ENCODE assay signal across 25 cellular contexts in the genomic region with DNA sequence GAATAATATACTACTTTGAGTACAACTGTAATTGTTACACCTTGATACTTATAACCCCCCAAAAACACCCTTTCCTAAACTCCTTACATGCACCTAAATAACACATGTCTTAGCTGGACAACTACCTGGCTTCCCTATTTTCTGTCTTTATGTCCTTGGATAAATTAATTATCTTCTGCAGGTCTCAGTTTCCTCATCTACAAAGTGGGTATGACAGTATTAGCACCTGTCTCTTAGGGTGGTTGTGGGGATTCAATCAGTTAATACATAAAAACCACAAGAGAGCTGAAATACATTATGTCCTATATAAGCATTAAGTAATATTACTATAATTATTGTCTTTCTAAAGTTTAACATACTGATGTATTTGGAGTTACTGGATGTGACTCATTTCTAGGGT. TPM values are rescaled to one million over a fixed set of nuclear protein-coding genes. Genes with fewer than 3 reads are reported as not detected.
"Had no signal": no experiment of that assay in that cellular context is flagged by ENCODE, and none has a peak within 500 bp of the region (broad histone marks: within the 10 kb centered on the region; RNA-seq: fewer than 3 reads in every experiment).

No MANE protein-coding gene starts in this region.

- H3K27me3 ChIP-seq: neural progenitor cell, thyroid gland, vagina had no signal

- H3K36me3 Mint-ChIP-seq: memory B cell, naive B cell, neural progenitor cell had no signal

- H3K4me1 Mint-ChIP-seq: memory B cell; naive B cell; stimulated activated naive CD8-positive, alpha-beta T cell treated with anti-CD3 and anti-CD28 coated beads, Interleukin-15, amount 100 ng/mL, for 72 hours had no signal

- H3K9me3 Mint-ChIP-seq: effector memory CD8-positive, alpha-beta T cell; memory B cell; neural progenitor cell; stimulated activated naive CD8-positive, alpha-beta T cell treated with anti-CD3 and anti-CD28 coated beads, Interleukin-15, amount 100 ng/mL, for 72 hours had no signal

- H3K9me3 ChIP-seq: psoas muscle, vagina had no signal

- H3K4me2 ChIP-seq: neural progenitor cell, smooth muscle cell had no signal

- H3K36me3 ChIP-seq: thyroid gland, vagina had no signal

- DNase-seq: cortex of kidney; effector memory CD8-positive, alpha-beta T cell; erythroblast; head of caudate nucleus; left ventricle myocardium superior; naive B cell; right cardiac atrium; stimulated activated CD4-positive, alpha-beta T cell treated with anti-CD3 and anti-CD28 coated beads, Interleukin-12 subunit alpha, Interleukin-12 subunit beta, amount 100 ng/mL, for 4 hours; stimulated activated CD4-positive, alpha-beta T cell treated with anti-CD3 and anti-CD28 coated beads, Interleukin-1b, Interleukin-23, amount 100 ng/mL, for 48 hours; stimulated activated CD4-positive, alpha-beta T cell treated with anti-CD3 and anti-CD28 coated beads, Interleukin-4, amount 100 ng/mL, for 1 hour; stimulated activated CD8-positive, alpha-beta memory T cell treated with anti-CD3 and anti-CD28 coated beads, Interleukin-4, amount 100 ng/mL, for 48 hours; stimulated activated naive CD4-positive, alpha-beta T cell; stimulated activated naive CD8-positive, alpha-beta T cell treated with anti-CD3 and anti-CD28 coated beads, Interleukin-15, amount 100 ng/mL, for 72 hours; thyroid gland; trophoblast cell had no signal

- H3K4me3 ChIP-seq: lung, neural progenitor cell, psoas muscle, smooth muscle cell, thyroid gland, vagina had no signal

- H3K4me3 Mint-ChIP-seq: effector memory CD8-positive, alpha-beta T cell; memory B cell; naive B cell; nephron; neural progenitor cell; stimulated activated naive CD8-positive, alpha-beta T cell treated with anti-CD3 and anti-CD28 coated beads, Interleukin-15, amount 100 ng/mL, for 72 hours had no signal

- H3K27ac ChIP-seq: neural progenitor cell, thyroid gland, vagina had no signal

- ATAC-seq: effector memory CD8-positive, alpha-beta T cell; stimulated activated naive CD8-positive, alpha-beta T cell treated with anti-CD3 and anti-CD28 coated beads, Interleukin-15, amount 100 ng/mL, for 72 hours had no signal

- H3K4me1 ChIP-seq: neural progenitor cell, psoas muscle, thyroid gland, vagina had no signal

- H3K27ac Mint-ChIP-seq: effector memory CD8-positive, alpha-beta T cell; memory B cell; neural progenitor cell; stimulated activated naive CD8-positive, alpha-beta T cell treated with anti-CD3 and anti-CD28 coated beads, Interleukin-15, amount 100 ng/mL, for 72 hours had no signal

- H3K9ac ChIP-seq: neural progenitor cell had no signal

- FAIRE-seq: endometrium, frontal cortex had no signal

- H2AFZ ChIP-seq: neural progenitor cell had no signal

RNA-seq across cellular contexts. Expression of a gene that starts 10.8 kb away (rescaled TPM):
- total RNA-seq: osteocyte had no signal
- polyA plus RNA-seq: smooth muscle cell had no signal
